18 cellular contexts compared by ENCODE assay signal in the genomic region with DNA sequence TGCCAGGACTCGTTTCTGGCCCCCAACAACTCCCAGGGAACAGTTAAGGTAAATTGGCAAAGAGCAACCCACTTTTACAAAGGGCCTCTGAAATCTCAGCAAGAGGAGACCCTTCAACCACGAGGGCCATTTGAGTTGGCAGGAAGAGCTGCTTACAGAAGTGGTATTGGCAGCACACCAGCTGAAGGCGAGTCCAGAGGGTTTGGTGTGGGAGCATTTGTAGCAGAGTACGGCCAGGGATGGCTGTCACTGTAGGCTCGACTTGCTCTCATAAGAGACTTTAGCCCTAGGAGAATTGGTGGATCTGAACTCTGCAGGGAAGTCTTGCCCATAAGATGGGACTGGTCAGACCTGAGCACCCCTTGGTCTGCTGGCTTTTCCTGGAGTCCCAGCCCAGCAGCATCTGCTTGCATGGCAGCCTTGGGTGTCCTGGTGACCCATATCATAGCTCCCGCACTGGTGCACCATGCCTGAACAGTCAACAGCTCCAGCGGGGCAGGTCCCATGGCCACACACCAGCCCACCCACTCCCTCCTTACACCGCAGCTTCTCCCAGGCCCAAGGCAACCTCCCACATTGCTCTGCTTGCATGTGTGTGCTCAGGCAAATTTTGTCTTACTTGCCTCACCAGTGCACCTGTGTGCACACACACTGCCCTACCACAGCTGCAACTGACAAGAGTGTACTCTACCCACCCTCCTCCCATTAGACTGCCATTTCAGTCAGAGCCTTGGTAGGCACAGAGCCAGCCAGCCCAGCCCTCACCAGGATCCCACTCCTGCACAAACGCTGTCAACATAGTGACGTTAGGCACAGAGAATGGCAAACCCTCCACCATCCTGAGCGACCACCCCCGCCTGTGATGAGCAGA.
DNase-seq lines count a peak whose midpoint lies in the region; ATAC-seq and TF ChIP-seq lines count a peak whose summit lies in the region.
"Had no signal": no experiment of that assay in that cellular context is flagged by ENCODE, and none has a peak within 500 bp of the region (broad histone marks: within the 10 kb centered on the region; RNA-seq: fewer than 3 reads in every experiment).

No MANE protein-coding gene starts in this region.

- H3K27ac Mint-ChIP-seq in glutamatergic neuron (ENCODE audit: unreplicated experiment), result no peak overlapping the region

- peak in 2 of 4 donors; percentile 42 to 45 for ATAC-seq in heart left ventricle
- ATAC-seq in RWPE2 (ENCODE audit: low read depth), result no peak
- ATAC-seq in lung (ENCODE audit: insufficient read depth, low FRiP score), result no peak
- ATAC-seq: A549; activated CD4-positive, CD25-positive, alpha-beta regulatory T cell treated with anti-CD3 and anti-CD28 coated beads, Interleukin-2, amount 50 U/mL, for 24 hours had no signal

- no peak for TF ChIP-seq POLR2A in heart left ventricle (IDR thresholded peaks at IDR 0.05)
- no peak for TF ChIP-seq POLR2A in thyroid gland (IDR thresholded peaks at IDR 0.05)
- no peak for TF ChIP-seq POLR2A in prostate gland (IDR thresholded peaks at IDR 0.05)

- H3K9me3 ChIP-seq in heart left ventricle (peaks cover 0 to 23% (median 5%) of the 10 kb centered on the region in 12 donors), left ventricle myocardium inferior (replicated peaks) (peaks cover 39% of the 10 kb centered on the region), RWPE2 (ENCODE audit: severe bottlenecking) (no peaks in the 10 kb centered on the region), lung (ENCODE audit: control insufficient read depth in 2 of 2, insufficient read depth in 1 of 2, low read length in 1 of 2) (peaks cover 8 to 10% of the 10 kb centered on the region in 2 donors), thyroid gland (no peaks in the 10 kb centered on the region), prostate gland (no peaks in the 10 kb centered on the region)
- H3K9me3 ChIP-seq: A549, BLaER1 had no signal

- peak in 3 of 5 donors; percentile 19 to 45 (median 25) for DNase-seq in heart left ventricle
- DNase-seq in left ventricle myocardium inferior, result no peak
- peak; percentile 34 for DNase-seq in RWPE2 (ENCODE audit: low spot score)
- DNase-seq in lung (ENCODE audit: low spot score), result peak; percentile 34
- DNase-seq in thyroid gland, result peak; percentile 80 to 89
- DNase-seq in glutamatergic neuron, result no peak
- no peak for DNase-seq in NCI-H446 (lab: John Stamatoyannopoulos, UW)
- no peak for DNase-seq in prostate gland (ENCODE audit: low spot score)
- DNase-seq: foreskin fibroblast; NCI-H1417; NCI-H2171 treated with DMSO at 0.1 percent for 48 hours; NCI-H748 treated with DMSO at 0.1 percent for 48 hours; occipital lobe; stimulated activated CD4-positive, alpha-beta T cell treated with anti-CD3 and anti-CD28 coated beads, Interleukin-1b, Interleukin-23, amount 100 ng/mL, for 48 hours had no signal

- H3K27me3 ChIP-seq in heart left ventricle (no peaks in the 10 kb centered on the region), left ventricle myocardium inferior (ENCODE audit: low read depth) (no peaks in the 10 kb centered on the region), RWPE2 (ENCODE audit: insufficient read depth, poor library complexity, severe bottlenecking) (peaks cover 5% of the 10 kb centered on the region), lung (ENCODE audit: control insufficient read depth, insufficient read depth) (no peaks in the 10 kb centered on the region), thyroid gland (no peaks in the 10 kb centered on the region), prostate gland (replicated peaks; ENCODE audit: insufficient read depth) (no peaks in the 10 kb centered on the region)
- H3K27me3 ChIP-seq: BLaER1 had no signal

- intact Hi-C loops in heart left ventricle (cut with DNase I), result no loop called here
- intact Hi-C loops in left ventricle myocardium inferior (cut with micrococcal nuclease), result no loop called here
- intact Hi-C loops in thyroid gland (cut with DNase I), result no loop called here
- intact Hi-C loops in prostate gland (cut with DNase I), result no loop called here

- H3K4me1 ChIP-seq in heart left ventricle (no peaks in the 10 kb centered on the region), left ventricle myocardium inferior (no peaks in the 10 kb centered on the region), RWPE2 (ENCODE audit: insufficient read depth, poor library complexity, severe bottlenecking) (no peaks in the 10 kb centered on the region), lung (ENCODE audit: control insufficient read depth in 2 of 2, insufficient read depth in 2 of 2, low read length in 2 of 2) (peaks cover 0 to 2% of the 10 kb centered on the region in 2 donors), thyroid gland (peaks cover 0 to 7% of the 10 kb centered on the region in 2 donors), prostate gland (replicated peaks) (no peaks in the 10 kb centered on the region)
- H3K4me1 ChIP-seq: A549, BLaER1 had no signal

- TF ChIP-seq CTCF in heart left ventricle (IDR thresholded peaks at IDR 0.05) (no peak), left ventricle myocardium inferior (IDR thresholded peaks at IDR 0.05; ENCODE audit: borderline replicate concordance) (no peak), RWPE2 (IDR thresholded peaks at IDR 0.05; ENCODE audit: poor library complexity, severe bottlenecking) (no peak), lung (IDR thresholded peaks at IDR 0.05; ENCODE audit: control extremely low read depth, extremely low read depth) (no peak), thyroid gland (IDR thresholded peaks at IDR 0.05) (no peak), glutamatergic neuron (IDR thresholded peaks at IDR 0.05; ENCODE audit: partially characterized antibody, unreplicated experiment) (no peak), prostate gland (IDR thresholded peaks at IDR 0.05) (no peak)

- H3K36me3 ChIP-seq in heart left ventricle, result no peaks in the 10 kb centered on the region
- H3K36me3 ChIP-seq in left ventricle myocardium inferior, result no peaks in the 10 kb centered on the region
- no peaks in the 10 kb centered on the region for H3K36me3 ChIP-seq in RWPE2 (ENCODE audit: low read depth)
- H3K36me3 ChIP-seq in lung (ENCODE audit: control insufficient read depth in 2 of 2, insufficient read depth in 2 of 2, low read length in 2 of 2), result no peaks in the 10 kb centered on the region
- no peaks in the 10 kb centered on the region for H3K36me3 ChIP-seq in thyroid gland
- no peaks in the 10 kb centered on the region for H3K36me3 ChIP-seq in prostate gland
- H3K36me3 ChIP-seq: BLaER1 had no signal

- H3K36me3 Mint-ChIP-seq in glutamatergic neuron (ENCODE audit: unreplicated experiment), result no peaks in the 10 kb centered on the region

- H3K27ac ChIP-seq in heart left ventricle (no peak overlapping the region), left ventricle myocardium inferior (replicated peaks) (no peak overlapping the region), RWPE2 (ENCODE audit: poor library complexity, severe bottlenecking) (no peak overlapping the region), lung (ENCODE audit: low read depth in 1 of 2, low read length in 1 of 2) (no peak overlapping the region), thyroid gland (no peak overlapping the region), prostate gland (no peak overlapping the region)
- H3K27ac ChIP-seq: A549, BLaER1, SK-N-MC had no signal

- no peaks in the 10 kb centered on the region for H3K9me3 Mint-ChIP-seq in glutamatergic neuron (ENCODE audit: unreplicated experiment)

- H3K4me1 Mint-ChIP-seq in glutamatergic neuron (ENCODE audit: low read depth, unreplicated experiment), result no peaks in the 10 kb centered on the region

- H3K27me3 Mint-ChIP-seq in glutamatergic neuron (ENCODE audit: unreplicated experiment), result peaks cover 2% of the 10 kb centered on the region

- 69 to 72% (median 71%) methylated on average over 12 of the region's 12 CpGs for WGBS in heart left ventricle, 4 donors
- WGBS in lung, 2 donors, result 73 to 81% methylated on average over 12 of the region's 12 CpGs
- WGBS in thyroid gland, 2 donors, result 61 to 63% methylated on average over 7 to 12 of the region's 12 CpGs
- WGBS in prostate gland, result 90% methylated on average over 12 of the region's 12 CpGs

- H3K4me3 ChIP-seq in heart left ventricle, result no peak overlapping the region
- H3K4me3 ChIP-seq in left ventricle myocardium inferior, result no peak overlapping the region
- H3K4me3 ChIP-seq in RWPE2 (ENCODE audit: severe bottlenecking), result no peak overlapping the region
- H3K4me3 ChIP-seq in lung, result no peak overlapping the region
- no peak overlapping the region for H3K4me3 ChIP-seq in thyroid gland (replicated peaks in 1 of 3)
- H3K4me3 ChIP-seq in prostate gland, result no peak overlapping the region
- H3K4me3 ChIP-seq: A549, BLaER1, SK-N-MC had no signal

- H3K4me3 Mint-ChIP-seq in glutamatergic neuron (ENCODE audit: unreplicated experiment), result no peak overlapping the region

Comparison
In these comparisons a context has a peak if more than half of its experiments do, and no peak if none do; other contexts are left out.
1. DNase-seq: peak in heart left ventricle (3 of 5), RWPE2 (single experiment), lung (single experiment) and thyroid gland (2 of 2); none in left ventricle myocardium inferior (single experiment), glutamatergic neuron (single experiment), NCI-H446 (0 of 2) and prostate gland (single experiment).